In genomic region chr2:59776726-59777008, GRCh38 we compare ENCODE assay signal across 6 cellular contexts.
"Had no signal": no experiment of that assay in that cellular context is flagged by ENCODE, and none has a peak within 500 bp of the region (broad histone marks: within the 10 kb centered on the region; RNA-seq: fewer than 3 reads in every experiment).

No MANE protein-coding gene starts in this region.

- H3K9ac ChIP-seq: GM23248 had no signal

- DNase-seq: GM23248, GOT3, H7, HCEC 1CT, IMR-90 had no signal

- H3K27ac ChIP-seq: GM23248 had no signal

- H2AFZ ChIP-seq: GM23248 had no signal

- H3K4me3 ChIP-seq: GM23248, K562 had no signal

- ATAC-seq: K562 had no signal
